Comparison of ENCODE assay signal across 25 cellular contexts in genomic region chr2:221318751-221319150, GRCh38.
"Had no signal": no experiment of that assay in that cellular context is flagged by ENCODE, and none has a peak within 500 bp of the region (broad histone marks: within the 10 kb centered on the region; RNA-seq: fewer than 3 reads in every experiment).

No MANE protein-coding gene starts in this region.

- H3K36me3 ChIP-seq: neural progenitor cell, ovary, spleen, tibial artery, upper lobe of left lung, uterus had no signal

- DNase-seq: effector CD4-positive, alpha-beta T cell; endodermal cell; erythroblast; foreskin melanocyte; head of caudate nucleus; kidney glomerular epithelial cell; mammary epithelial cell; mucosa of descending colon; nucleus accumbens; ovary; right cardiac atrium; spleen; stimulated activated CD4-positive, alpha-beta T cell treated with anti-CD3 and anti-CD28 coated beads, Interleukin-15, amount 100 ng/mL, for 24 hours; stimulated activated CD4-positive, alpha-beta T cell treated with anti-CD3 and anti-CD28 coated beads, Interleukin-1b, Interleukin-23, amount 100 ng/mL, for 48 hours; stimulated activated CD4-positive, alpha-beta T cell treated with anti-CD3 and anti-CD28 coated beads, Interleukin-4, amount 100 ng/mL, for 24 hours; tibial artery; upper lobe of left lung; uterus had no signal

- H3K79me2 ChIP-seq: hepatocyte had no signal

- H3K4me3 ChIP-seq: coronary artery, hepatocyte, mucosa of descending colon, neural progenitor cell, ovary, spleen, tibial artery, upper lobe of left lung, uterus had no signal

- H3K9me3 Mint-ChIP-seq: endodermal cell; natural killer cell treated with Interleukin-12 subunit alpha and Interleukin-12 subunit beta and Interleukin-15 and Interleukin-18, amount 100 ng/mL, for 72 hours; neural progenitor cell; stimulated activated memory B cell treated with anti-CD40 and anti-IgM and Interleukin-4, amounts not matched to agents 10 μg/mL and 1 μg/mL and 100 μg/mL, for 72 hours; stimulated activated naive CD8-positive, alpha-beta T cell treated with anti-CD3 and anti-CD28 coated beads, Interleukin-15, Interleukin-2, amounts not matched to agents 100 ng/mL and 50 ng/mL, for 24 hours had no signal

- H2AFZ ChIP-seq: hepatocyte, neural progenitor cell had no signal

- H3K27ac ChIP-seq: coronary artery, hepatocyte, neural progenitor cell, ovary, spleen, tibial artery, upper lobe of left lung, uterus had no signal

- H3K9ac ChIP-seq: neural progenitor cell had no signal

- H3K4me1 ChIP-seq: neural progenitor cell, spleen, tibial artery, upper lobe of left lung, uterus had no signal

- H3K4me1 Mint-ChIP-seq: stimulated activated memory B cell treated with anti-CD40 and anti-IgM and Interleukin-4, amounts not matched to agents 10 μg/mL and 1 μg/mL and 100 μg/mL, for 72 hours had no signal

- H3K4me3 Mint-ChIP-seq: endodermal cell; natural killer cell treated with Interleukin-12 subunit alpha and Interleukin-12 subunit beta and Interleukin-15 and Interleukin-18, amount 100 ng/mL, for 72 hours; neural progenitor cell; stimulated activated memory B cell treated with anti-CD40 and anti-IgM and Interleukin-4, amounts not matched to agents 10 μg/mL and 1 μg/mL and 100 μg/mL, for 72 hours; stimulated activated naive CD8-positive, alpha-beta T cell treated with anti-CD3 and anti-CD28 coated beads, Interleukin-15, Interleukin-2, amounts not matched to agents 100 ng/mL and 50 ng/mL, for 24 hours had no signal

- H3K36me3 Mint-ChIP-seq: natural killer cell treated with Interleukin-12 subunit alpha and Interleukin-12 subunit beta and Interleukin-15 and Interleukin-18, amount 100 ng/mL, for 72 hours; neural progenitor cell; stimulated activated memory B cell treated with anti-CD40 and anti-IgM and Interleukin-4, amounts not matched to agents 10 μg/mL and 1 μg/mL and 100 μg/mL, for 72 hours had no signal

- H3K27me3 ChIP-seq: hepatocyte, neural progenitor cell, ovary, upper lobe of left lung, uterus had no signal

- H3K9me3 ChIP-seq: mucosa of descending colon, ovary, spleen, tibial artery, upper lobe of left lung, uterus had no signal

- H3K4me2 ChIP-seq: hepatocyte, neural progenitor cell had no signal

- FAIRE-seq: endothelial cell of umbilical vein had no signal

- H3K27ac Mint-ChIP-seq: endodermal cell; natural killer cell treated with Interleukin-12 subunit alpha and Interleukin-12 subunit beta and Interleukin-15 and Interleukin-18, amount 100 ng/mL, for 72 hours; neural progenitor cell; stimulated activated memory B cell treated with anti-CD40 and anti-IgM and Interleukin-4, amounts not matched to agents 10 μg/mL and 1 μg/mL and 100 μg/mL, for 72 hours; stimulated activated naive CD8-positive, alpha-beta T cell treated with anti-CD3 and anti-CD28 coated beads, Interleukin-15, Interleukin-2, amounts not matched to agents 100 ng/mL and 50 ng/mL, for 24 hours had no signal
